ENCODE assay signal across 15 cellular contexts in the genomic region with DNA sequence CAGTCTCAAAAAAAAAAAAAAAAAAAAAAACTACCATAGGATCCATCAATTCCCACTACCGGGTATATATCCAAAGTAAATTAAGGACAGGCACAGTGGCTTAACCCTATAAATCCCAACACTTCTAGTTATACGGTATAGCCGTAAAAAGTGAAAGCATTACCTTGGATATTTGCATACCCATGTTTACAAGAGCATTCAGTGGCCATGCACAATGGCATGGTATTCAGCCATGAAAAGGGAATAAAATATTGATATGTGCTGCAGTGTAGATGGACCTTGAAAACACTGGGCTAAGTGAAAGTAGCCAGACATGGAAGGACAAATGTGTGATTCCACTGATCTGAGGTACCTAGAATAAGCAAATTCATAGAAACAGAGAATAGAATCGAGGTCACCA.
DNase-seq lines count a peak whose midpoint lies in the region; ATAC-seq, FAIRE-seq and TF ChIP-seq lines count a peak whose summit lies in the region.
"Had no signal": no experiment of that assay in that cellular context is flagged by ENCODE, and none has a peak within 500 bp of the region (broad histone marks: within the 10 kb centered on the region; RNA-seq: fewer than 3 reads in every experiment).

No MANE protein-coding gene starts in this region.

- H3K36me3 Mint-ChIP-seq in activated CD4-positive, alpha-beta T cell treated with anti-CD3 and anti-CD28 coated beads, Interleukin-2, amount 10 ng/mL, durations not matched to agents 24 days and 14 days (ENCODE audit: low read depth), result peaks cover 43% of the 10 kb centered on the region
- H3K36me3 Mint-ChIP-seq in activated CD4-positive, alpha-beta memory T cell treated with anti-CD3 and anti-CD28 coated beads, Interleukin-2, amount 10 ng/mL, durations not matched to agents 7 days and 5 days (ENCODE audit: low read depth), result peaks cover 45% of the 10 kb centered on the region
- H3K36me3 Mint-ChIP-seq in naive thymus-derived CD8-positive, alpha-beta T cell, result peaks cover 0 to 25% (median 13%) of the 10 kb centered on the region in 3 donors
- no peaks in the 10 kb centered on the region for H3K36me3 Mint-ChIP-seq in MCF 10A (ENCODE audit: insufficient read depth, unreplicated experiment)

- no peak for DNase-seq in activated CD4-positive, alpha-beta T cell treated with anti-CD3 and anti-CD28 coated beads, Interleukin-2, amount 10 ng/mL, durations not matched to agents 24 days and 14 days
- DNase-seq in activated CD4-positive, alpha-beta T cell treated with anti-CD3 and anti-CD28 coated beads for 1 hour, result no peak
- DNase-seq in GM18507 (ENCODE audit: extremely low spot score, insufficient read length, low read depth) (no peak), MCF 10A (ENCODE audit: unreplicated experiment) (no peak), OCI-M1 (lab: John Stamatoyannopoulos, UW) (no peak), GM19238 (ENCODE audit: insufficient read length, low spot score) (no peak)
- no peak for DNase-seq in activated CD4-positive, alpha-beta memory T cell treated with anti-CD3 and anti-CD28 coated beads, Interleukin-2, amount 10 ng/mL, durations not matched to agents 7 days and 5 days
- no peak for DNase-seq in naive thymus-derived CD8-positive, alpha-beta T cell
- DNase-seq: DMS153, endodermal cell, mesenchymal stem cell, NCI-H146, psoas muscle had no signal

- no TSS peak for BruUV-seq in MCF 10A (replicated peaks; lab: Mats Ljungman, UMichigan)

- FAIRE-seq in GM18507 (lab: Jason Lieb, UNC), result peak; percentile 67
- FAIRE-seq: A204.1 had no signal

- H3K4me1 Mint-ChIP-seq in activated CD4-positive, alpha-beta T cell treated with anti-CD3 and anti-CD28 coated beads, Interleukin-2, amount 10 ng/mL, durations not matched to agents 24 days and 14 days, result peaks cover 57% of the 10 kb centered on the region
- peaks cover 66% of the 10 kb centered on the region for H3K4me1 Mint-ChIP-seq in activated CD4-positive, alpha-beta memory T cell treated with anti-CD3 and anti-CD28 coated beads, Interleukin-2, amount 10 ng/mL, durations not matched to agents 7 days and 5 days
- peaks cover 31 to 73% (median 61%) of the 10 kb centered on the region in 4 donors for H3K4me1 Mint-ChIP-seq in naive thymus-derived CD8-positive, alpha-beta T cell
- no peaks in the 10 kb centered on the region for H3K4me1 Mint-ChIP-seq in MCF 10A (ENCODE audit: insufficient read depth, unreplicated experiment)
- H3K4me1 Mint-ChIP-seq: endodermal cell had no signal

- no peaks in the 10 kb centered on the region for H3K27me3 Mint-ChIP-seq in activated CD4-positive, alpha-beta T cell treated with anti-CD3 and anti-CD28 coated beads, Interleukin-2, amount 10 ng/mL, durations not matched to agents 24 days and 14 days
- no peaks in the 10 kb centered on the region for H3K27me3 Mint-ChIP-seq in activated CD4-positive, alpha-beta memory T cell treated with anti-CD3 and anti-CD28 coated beads, Interleukin-2, amount 10 ng/mL, durations not matched to agents 7 days and 5 days
- H3K27me3 Mint-ChIP-seq in naive thymus-derived CD8-positive, alpha-beta T cell, result no peaks in the 10 kb centered on the region
- H3K27me3 Mint-ChIP-seq in MCF 10A (ENCODE audit: insufficient read depth, unreplicated experiment), result no peaks in the 10 kb centered on the region

- H3K27ac Mint-ChIP-seq in activated CD4-positive, alpha-beta T cell treated with anti-CD3 and anti-CD28 coated beads, Interleukin-2, amount 10 ng/mL, durations not matched to agents 24 days and 14 days, result peak overlapping the region; percentile 62
- peak overlapping the region; percentile 43 for H3K27ac Mint-ChIP-seq in activated CD4-positive, alpha-beta memory T cell treated with anti-CD3 and anti-CD28 coated beads, Interleukin-2, amount 10 ng/mL, durations not matched to agents 7 days and 5 days
- peak overlapping the region in 9 of 10 donors; percentile 13 to 82 (median 73) for H3K27ac Mint-ChIP-seq in naive thymus-derived CD8-positive, alpha-beta T cell
- no peak overlapping the region for H3K27ac Mint-ChIP-seq in MCF 10A (ENCODE audit: low read depth, unreplicated experiment)
- H3K27ac Mint-ChIP-seq: endodermal cell had no signal

- POLR2A ChIA-PET in activated CD4-positive, alpha-beta memory T cell treated with anti-CD3 and anti-CD28 coated beads, Interleukin-2, amount 10 ng/mL, durations not matched to agents 7 days and 5 days (lab: Charles Lee), result no interaction called here
- POLR2A ChIA-PET in naive thymus-derived CD8-positive, alpha-beta T cell (lab: Charles Lee), result interaction anchor here (0.5 to 1.3 kb wide), 2 partner anchors 99 to 381 kb away, joined by 3 to 4 read pairs; a partner anchor contains a TSS
- POLR2A ChIA-PET in MCF 10A (lab: Yijun Ruan, JAX), result no interaction called here

- intact Hi-C loops in activated CD4-positive, alpha-beta T cell treated with anti-CD3 and anti-CD28 coated beads, Interleukin-2, amount 10 ng/mL, durations not matched to agents 24 days and 14 days (cut with micrococcal nuclease), result loop anchor here (2.0 to 5.0 kb wide), 2 partner anchors 18 to 154 kb away; no protein-coding TSS in a partner anchor
- intact Hi-C loops in MCF 10A (cut with micrococcal nuclease), result no loop called here

- H3K9me3 Mint-ChIP-seq in activated CD4-positive, alpha-beta T cell treated with anti-CD3 and anti-CD28 coated beads, Interleukin-2, amount 10 ng/mL, durations not matched to agents 24 days and 14 days, result peaks cover 33% of the 10 kb centered on the region
- H3K9me3 Mint-ChIP-seq in activated CD4-positive, alpha-beta memory T cell treated with anti-CD3 and anti-CD28 coated beads, Interleukin-2, amount 10 ng/mL, durations not matched to agents 7 days and 5 days, result peaks cover 17% of the 10 kb centered on the region
- peaks cover 3 to 30% (median 17%) of the 10 kb centered on the region in 9 donors for H3K9me3 Mint-ChIP-seq in naive thymus-derived CD8-positive, alpha-beta T cell
- H3K9me3 Mint-ChIP-seq in MCF 10A (ENCODE audit: unreplicated experiment), result no peaks in the 10 kb centered on the region
- H3K9me3 Mint-ChIP-seq: endodermal cell had no signal

- H3K4me3 Mint-ChIP-seq in activated CD4-positive, alpha-beta T cell treated with anti-CD3 and anti-CD28 coated beads, Interleukin-2, amount 10 ng/mL, durations not matched to agents 24 days and 14 days, result peak overlapping the region; percentile 40
- H3K4me3 Mint-ChIP-seq in activated CD4-positive, alpha-beta memory T cell treated with anti-CD3 and anti-CD28 coated beads, Interleukin-2, amount 10 ng/mL, durations not matched to agents 7 days and 5 days, result peak overlapping the region; percentile 31
- H3K4me3 Mint-ChIP-seq in naive thymus-derived CD8-positive, alpha-beta T cell, result peak overlapping the region in 5 of 10 donors; percentile 2 to 67 (median 24)
- H3K4me3 Mint-ChIP-seq in MCF 10A (ENCODE audit: unreplicated experiment), result no peak overlapping the region
- H3K4me3 Mint-ChIP-seq: endodermal cell had no signal

- CTCF ChIA-PET in activated CD4-positive, alpha-beta memory T cell treated with anti-CD3 and anti-CD28 coated beads, Interleukin-2, amount 10 ng/mL, durations not matched to agents 7 days and 5 days (lab: Charles Lee), result interaction anchor here (1.0 kb wide), 1 partner anchor 10 kb away, joined by 3 read pairs; no protein-coding TSS in a partner anchor
- CTCF ChIA-PET in MCF 10A (lab: Yijun Ruan, JAX), result interaction anchor here (1.0 kb wide), 1 partner anchor 10 kb away, joined by 6 read pairs; no protein-coding TSS in a partner anchor

- no peak for TF ChIP-seq CTCF in MCF 10A (IDR thresholded peaks at IDR 0.05; ENCODE audit: unreplicated experiment)

- no peak for ATAC-seq in naive thymus-derived CD8-positive, alpha-beta T cell
- ATAC-seq: psoas muscle, Right ventricle myocardium inferior had no signal
